Comparison of ENCODE assay signal across 22 cellular contexts in genomic region chr17:3645310-3645709, GRCh38.
"Had no signal": no experiment of that assay in that cellular context is flagged by ENCODE, and none has a peak within 500 bp of the region (broad histone marks: within the 10 kb centered on the region; RNA-seq: fewer than 3 reads in every experiment).

No MANE protein-coding gene starts in this region.

- H3K27me3 ChIP-seq: dorsolateral prefrontal cortex, hepatocyte, neutrophil, sigmoid colon, tibial nerve had no signal

- H3K27me3 Mint-ChIP-seq: activated naive CD4-positive, alpha-beta T cell treated with anti-CD3 and anti-CD28 coated beads, Interleukin-2, amount 10 ng/mL, durations not matched to agents 7 days and 5 days; activated naive CD8-positive, alpha-beta T cell treated with anti-CD3 and anti-CD28 coated beads, Interleukin-2, amount 50 U/mL, for 24 hours; brain; stimulated activated naive CD8-positive, alpha-beta T cell treated with anti-CD3 and anti-CD28 coated beads, Interleukin-15, Interleukin-2, amounts not matched to agents 100 ng/mL and 50 ng/mL, for 24 hours; T-cell had no signal

- H3K9me3 ChIP-seq: neutrophil, sigmoid colon, tibial nerve had no signal

- H3K36me3 Mint-ChIP-seq: natural killer cell had no signal

- H3K9me3 Mint-ChIP-seq: activated naive CD4-positive, alpha-beta T cell treated with anti-CD3 and anti-CD28 coated beads, Interleukin-2, amount 10 ng/mL, durations not matched to agents 7 days and 5 days; activated naive CD8-positive, alpha-beta T cell treated with anti-CD3 and anti-CD28 coated beads, Interleukin-2, amount 50 U/mL, for 24 hours; brain; natural killer cell; stimulated activated naive CD8-positive, alpha-beta T cell treated with anti-CD3 and anti-CD28 coated beads, Interleukin-15, Interleukin-2, amounts not matched to agents 100 ng/mL and 50 ng/mL, for 24 hours; T-cell had no signal

- H3K4me1 Mint-ChIP-seq: T-cell had no signal

- H3K4me2 ChIP-seq: hepatocyte had no signal

- DNase-seq: activated effector memory CD4-positive, alpha-beta T cell treated with Interleukin-2 at 50 U/mL for 16 hours; activated naive CD4-positive, alpha-beta T cell treated with anti-CD3 and anti-CD28 coated beads, Interleukin-2, amount 10 ng/mL, durations not matched to agents 7 days and 5 days; activated naive CD8-positive, alpha-beta T cell treated with anti-CD3 and anti-CD28 coated beads, Interleukin-2, amount 50 U/mL, for 24 hours; activated T-cell treated with anti-CD3 and anti-CD28 coated beads for 4 hours; anterior cingulate cortex; central memory CD4-positive, alpha-beta T cell; dorsolateral prefrontal cortex; foreskin fibroblast; mesenchymal stem cell; natural killer cell; sigmoid colon; T-helper 9 cell had no signal

- H3K27ac Mint-ChIP-seq: activated naive CD4-positive, alpha-beta T cell treated with anti-CD3 and anti-CD28 coated beads, Interleukin-2, amount 10 ng/mL, durations not matched to agents 7 days and 5 days; activated naive CD8-positive, alpha-beta T cell treated with anti-CD3 and anti-CD28 coated beads, Interleukin-2, amount 50 U/mL, for 24 hours; natural killer cell; T-cell had no signal

- H3K4me3 Mint-ChIP-seq: activated naive CD4-positive, alpha-beta T cell treated with anti-CD3 and anti-CD28 coated beads, Interleukin-2, amount 10 ng/mL, durations not matched to agents 7 days and 5 days; activated naive CD8-positive, alpha-beta T cell treated with anti-CD3 and anti-CD28 coated beads, Interleukin-2, amount 50 U/mL, for 24 hours; brain; natural killer cell; stimulated activated naive CD8-positive, alpha-beta T cell treated with anti-CD3 and anti-CD28 coated beads, Interleukin-15, Interleukin-2, amounts not matched to agents 100 ng/mL and 50 ng/mL, for 24 hours; T-cell had no signal

- FAIRE-seq: colon, urothelium cell line had no signal

- H3K4me3 ChIP-seq: dorsolateral prefrontal cortex, hepatocyte, sigmoid colon, tibial nerve had no signal

- H3K4me1 ChIP-seq: parathyroid adenoma, sigmoid colon had no signal

- H3K27ac ChIP-seq: dorsolateral prefrontal cortex, epithelial cell of prostate, hepatocyte, neutrophil, parathyroid adenoma, sigmoid colon had no signal

- ATAC-seq: activated naive CD8-positive, alpha-beta T cell treated with anti-CD3 and anti-CD28 coated beads, Interleukin-2, amount 50 U/mL, for 24 hours; natural killer cell; T-cell had no signal

- H3K9ac ChIP-seq: parathyroid adenoma had no signal

- H3K79me2 ChIP-seq: hepatocyte, parathyroid adenoma had no signal

- H2AFZ ChIP-seq: hepatocyte, parathyroid adenoma had no signal
